In the genomic region with DNA sequence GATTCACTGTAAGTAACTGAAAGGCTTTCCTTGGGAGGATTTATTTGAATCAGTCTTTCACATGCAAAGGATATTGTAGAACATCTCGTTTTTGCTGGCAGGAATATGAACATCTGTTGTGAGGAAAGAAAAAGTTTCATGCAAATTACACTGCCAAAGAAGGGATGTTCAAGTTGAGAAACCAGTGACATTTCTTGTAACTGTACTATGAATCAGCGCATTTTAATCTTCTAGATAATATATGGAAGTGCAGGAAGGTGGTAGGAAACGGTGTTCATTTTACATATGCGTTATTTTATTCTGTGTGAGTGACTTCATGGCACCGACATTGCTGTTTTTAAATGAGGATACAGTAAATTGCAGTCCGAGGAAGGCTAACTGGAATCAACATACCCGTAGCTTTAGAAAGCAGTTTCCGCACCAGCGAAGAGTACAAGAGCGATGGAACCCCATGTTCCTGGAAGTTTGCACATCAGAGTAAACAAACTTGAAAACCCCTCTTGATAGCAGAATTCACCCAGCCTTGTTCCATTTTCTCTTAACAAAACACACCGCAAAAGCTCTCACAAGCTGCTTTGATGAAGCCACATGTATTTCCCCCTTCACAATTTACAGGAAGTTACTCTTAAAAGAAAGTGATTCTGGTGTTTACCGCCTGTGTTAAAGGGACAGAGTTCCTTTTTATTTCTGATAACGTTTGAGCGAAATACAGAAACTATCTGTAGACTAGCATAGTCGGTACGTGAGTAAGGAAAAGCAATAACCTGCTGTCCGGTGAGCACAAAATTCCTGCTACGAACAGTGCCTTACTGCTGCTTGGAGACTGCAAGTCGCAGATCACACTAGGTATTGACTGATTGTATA, we compare ENCODE assay signal across 8 cellular contexts. TPM values are rescaled to one million over a fixed set of nuclear protein-coding genes. Genes with fewer than 3 reads are reported as not detected.
A peak's percentile ranks its signal among the peaks of the same experiment; 100 is the strongest.
DNase-seq lines count a peak whose midpoint lies in the region; ATAC-seq and TF ChIP-seq lines count a peak whose summit lies in the region.

No MANE protein-coding gene starts in this region.

- no peaks in the 10 kb centered on the region; the same call in 1 of the 2 replicates for H3K9me2 ChIP-seq in PC-9 (ENCODE audit: insufficient read depth)

- H3K9me3 Mint-ChIP-seq in activated CD8-positive, alpha-beta memory T cell treated with anti-CD3 and anti-CD28 coated beads, Interleukin-2, amount 10 ng/mL, durations not matched to agents 7 days and 5 days (ENCODE audit: low read depth), result no peaks in the 10 kb centered on the region

- POLR2A ChIA-PET in PC-9 (lab: Charles Lee; ENCODE audit: unreplicated experiment), result interaction anchor here (0.6 kb wide), 2 partner anchors 15 to 97 kb away, joined by 4 to 8 read pairs; no protein-coding TSS in a partner anchor

- CTCF ChIA-PET in activated CD8-positive, alpha-beta memory T cell treated with anti-CD3 and anti-CD28 coated beads, Interleukin-2, amount 10 ng/mL, durations not matched to agents 7 days and 5 days (lab: Charles Lee), result interaction anchor here (1.3 to 2.4 kb wide), 5 partner anchors 19 to 126 kb away, joined by 3 to 9 read pairs (median 4); no protein-coding TSS in a partner anchor
- CTCF ChIA-PET in PC-9 (lab: Charles Lee), result no interaction called here

- H3F3A ChIP-seq in PC-9 (ENCODE audit: insufficient read depth, low read depth), result 0 out of 2 replicates have a peak, but pooled peaks cover 11% of the 10 kb centered on the region

- H3K4me3 ChIP-seq in PC-9, result peak overlapping the region; percentile 60
- peak overlapping the region; percentile 76 for H3K4me3 ChIP-seq in right cardiac atrium (ENCODE audit: low read length)

- no peaks in the 10 kb centered on the region for H3K27me3 Mint-ChIP-seq in activated CD8-positive, alpha-beta memory T cell treated with anti-CD3 and anti-CD28 coated beads, Interleukin-2, amount 10 ng/mL, durations not matched to agents 7 days and 5 days

- peaks cover 95% of the 10 kb centered on the region for H3K36me3 Mint-ChIP-seq in activated CD8-positive, alpha-beta memory T cell treated with anti-CD3 and anti-CD28 coated beads, Interleukin-2, amount 10 ng/mL, durations not matched to agents 7 days and 5 days

- BruUV-seq in PC-9 (replicated peaks; lab: Mats Ljungman, UMichigan), result TSS peak; percentile 49

- intact Hi-C loops in PC-9 (cut with micrococcal nuclease; ENCODE audit: unreplicated experiment) (loop anchor here (1.0 to 10.0 kb wide), 4 partner anchors 11 to 207 kb away; a partner anchor contains a TSS), right cardiac atrium (cut with DNase I) (no loop called here)

- TF ChIP-seq CTCF in PC-9 (conservative IDR thresholded peaks at IDR 0.05), result no peak

- ATAC-seq in activated CD8-positive, alpha-beta memory T cell treated with anti-CD3 and anti-CD28 coated beads, Interleukin-2, amount 10 ng/mL, durations not matched to agents 7 days and 5 days, result peak; percentile 45
- ATAC-seq in HG02884 (IDR thresholded peaks at IDR 0.05; ENCODE audit: unreplicated experiment) (peak; percentile 46), right cardiac atrium (peak; percentile 50 to 52)

- peak; percentile 77 for DNase-seq in activated CD8-positive, alpha-beta memory T cell treated with anti-CD3 and anti-CD28 coated beads, Interleukin-2, amount 10 ng/mL, durations not matched to agents 7 days and 5 days
- no peak for DNase-seq in activated CD8-positive, alpha-beta memory T cell treated with anti-CD3 and anti-CD28 coated beads, Interleukin-2, amount 50 U/mL, for 4 hours
- no peak for DNase-seq in PC-9
- peak; percentile 14 for DNase-seq in activated naive CD8-positive, alpha-beta T cell treated with anti-CD3 and anti-CD28 coated beads, Interleukin-2, amount 50 U/mL, for 16 hours (ENCODE audit: low read depth, low spot score)
- no peak for DNase-seq in right cardiac atrium
- peak; percentile 34 for DNase-seq in stimulated activated CD8-positive, alpha-beta memory T cell treated with anti-CD3 and anti-CD28 coated beads, Interleukin-15, amount 100 ng/mL, for 1 hour (ENCODE audit: low read depth)
- no peak for DNase-seq in SHP77 (lab: John Stamatoyannopoulos, UW)

- no peaks in the 10 kb centered on the region for H3K9me3 ChIP-seq in PC-9 (ENCODE audit: insufficient read depth, low read depth)
- no peaks in the 10 kb centered on the region for H3K9me3 ChIP-seq in right cardiac atrium (ENCODE audit: control insufficient read depth, low read length)

- no peaks in the 10 kb centered on the region for H3K79me2 ChIP-seq in PC-9 (ENCODE audit: low read depth)

- H3K27me3 ChIP-seq in PC-9 (ENCODE audit: insufficient read depth, low read depth), result no peaks in the 10 kb centered on the region
- H3K27me3 ChIP-seq in right cardiac atrium (ENCODE audit: control insufficient read depth, insufficient read depth), result peaks cover 2% of the 10 kb centered on the region

- peak overlapping the region; percentile 95 for H3K27ac Mint-ChIP-seq in activated CD8-positive, alpha-beta memory T cell treated with anti-CD3 and anti-CD28 coated beads, Interleukin-2, amount 10 ng/mL, durations not matched to agents 7 days and 5 days

- WGBS in right cardiac atrium, result 24% methylated on average over 19 of the region's 19 CpGs

- peak overlapping the region; percentile 78 for H3K4me2 ChIP-seq in PC-9

- H3K4me1 Mint-ChIP-seq in activated CD8-positive, alpha-beta memory T cell treated with anti-CD3 and anti-CD28 coated beads, Interleukin-2, amount 10 ng/mL, durations not matched to agents 7 days and 5 days, result peaks cover 83% of the 10 kb centered on the region

- no peaks in the 10 kb centered on the region for H3K36me3 ChIP-seq in PC-9 (ENCODE audit: low read depth)

- H3K4me3 Mint-ChIP-seq in activated CD8-positive, alpha-beta memory T cell treated with anti-CD3 and anti-CD28 coated beads, Interleukin-2, amount 10 ng/mL, durations not matched to agents 7 days and 5 days, result peak overlapping the region; percentile 90

- H3K27ac ChIP-seq in PC-9 (peak overlapping the region; percentile 50), right cardiac atrium (ENCODE audit: low read length) (peak overlapping the region; percentile 89)

- H4K20me1 ChIP-seq in PC-9 (ENCODE audit: insufficient read depth), result no peaks in the 10 kb centered on the region

- peak overlapping the region; percentile 79 for H2AFZ ChIP-seq in PC-9

- peaks cover 40% of the 10 kb centered on the region for H3K4me1 ChIP-seq in PC-9 (replicated peaks; ENCODE audit: insufficient read depth)
- H3K4me1 ChIP-seq in right cardiac atrium (ENCODE audit: control insufficient read depth, insufficient read depth, low read length), result no peaks in the 10 kb centered on the region

RNA-seq across cellular contexts. Expression of a gene that starts 11.5 kb away (rescaled TPM):
- total RNA-seq in activated CD8-positive, alpha-beta memory T cell treated with anti-CD3 and anti-CD28 coated beads, Interleukin-2, amount 10 ng/mL, durations not matched to agents 7 days and 5 days, result 100 to 1,000 TPM in 1 of 2 experiments, 10 to 100 TPM in 1; 97.1 to 132 TPM
- 1.4 and 2.6 TPM in 2 replicates for total RNA-seq in PC-9 (2021)
- 1 to 10 TPM in 3 of 4 donors, under 1 TPM in 1; 0.91 to 1.5 (median 1.4) TPM for total RNA-seq in right cardiac atrium
- 0.41 TPM for polyA plus RNA-seq in right cardiac atrium

Comparison
In these comparisons a context has a peak if more than half of its experiments do, and no peak if none do; other contexts are left out.
1. DNase-seq: peak in activated CD8-positive, alpha-beta memory T cell treated with anti-CD3 and anti-CD28 coated beads, Interleukin-2, amount 10 ng/mL, durations not matched to agents 7 days and 5 days (single experiment), activated naive CD8-positive, alpha-beta T cell treated with anti-CD3 and anti-CD28 coated beads, Interleukin-2, amount 50 U/mL, for 16 hours (single experiment) and stimulated activated CD8-positive, alpha-beta memory T cell treated with anti-CD3 and anti-CD28 coated beads, Interleukin-15, amount 100 ng/mL, for 1 hour (single experiment); none in activated CD8-positive, alpha-beta memory T cell treated with anti-CD3 and anti-CD28 coated beads, Interleukin-2, amount 50 U/mL, for 4 hours (single experiment), PC-9 (0 of 2), right cardiac atrium (0 of 3) and SHP77 (0 of 2).
2. RNA of a gene that starts 11.5 kb away (total RNA-seq): 97.1 to 132 TPM in activated CD8-positive, alpha-beta memory T cell treated with anti-CD3 and anti-CD28 coated beads, Interleukin-2, amount 10 ng/mL, durations not matched to agents 7 days and 5 days; 1.4 to 2.6 TPM in PC-9 and 0.91 to 1.5 TPM in right cardiac atrium; every median in the first group is over 10 times any median in the second.
3. Peak in every context shown above with its lines, with median percentiles within 50 percentile points of each other: ATAC-seq.